In genomic region chr15:84812842-84813241, GRCh38 we compare ENCODE assay signal across 1 cellular context.
TF ChIP-seq lines count a peak whose summit lies in the region.

No MANE protein-coding gene starts in this region.

TF ChIP-seq in WTC11, 78 proteins besides CTCF, POLR2A, EP300 and RAD21 (continued from another document):
- no peak for TF ChIP-seq ESRRA (CRISPR knock-in tag; IDR thresholded peaks at IDR 0.05; ENCODE audit: borderline replicate concordance)
- no peak for TF ChIP-seq NR2C2 (CRISPR knock-in tag; IDR thresholded peaks at IDR 0.05)
- TF ChIP-seq ATF6 (CRISPR knock-in tag; IDR thresholded peaks at IDR 0.05): no peak
- TF ChIP-seq ZNF423 (CRISPR knock-in tag; IDR thresholded peaks at IDR 0.05): no peak
- TF ChIP-seq ZMAT4 (CRISPR knock-in tag; IDR thresholded peaks at IDR 0.05): no peak
- TF ChIP-seq ZNF232 (CRISPR knock-in tag; IDR thresholded peaks at IDR 0.05): no peak
